ENCODE assay signal across 11 cellular contexts in genomic region chr21:42674351-42674940, GRCh38. TPM values are rescaled to one million over a fixed set of nuclear protein-coding genes. Genes with fewer than 3 reads are reported as not detected.
A peak's percentile ranks its signal among the peaks of the same experiment; 100 is the strongest.
DNase-seq lines count a peak whose midpoint lies in the region; ATAC-seq and TF ChIP-seq lines count a peak whose summit lies in the region.
"Had no signal": no experiment of that assay in that cellular context is flagged by ENCODE, and none has a peak within 500 bp of the region (broad histone marks: within the 10 kb centered on the region; RNA-seq: fewer than 3 reads in every experiment).

No MANE protein-coding gene starts in this region.

- no peak for TF ChIP-seq EP300 in transverse colon (IDR thresholded peaks at IDR 0.05; ENCODE audit: low read depth)

- H3K9me3 ChIP-seq in transverse colon = no peaks in the 10 kb centered on the region

- peak overlapping the region in 1 of 10 donors; percentile 39 for H3K27ac Mint-ChIP-seq in naive thymus-derived CD8-positive, alpha-beta T cell
- H3K27ac Mint-ChIP-seq: activated naive CD4-positive, alpha-beta T cell treated with anti-CD3 and anti-CD28 coated beads for 36 hours had no signal

- peaks cover 15 to 26% (median 22%) of the 10 kb centered on the region in 4 donors for H3K4me1 Mint-ChIP-seq in naive thymus-derived CD8-positive, alpha-beta T cell

- H3K36me3 ChIP-seq in transverse colon = no peaks in the 10 kb centered on the region

- peaks cover 0 to 24% (median 9%) of the 10 kb centered on the region in 4 donors for H3K4me1 ChIP-seq in transverse colon

- no peaks in the 10 kb centered on the region for H3K27me3 ChIP-seq in transverse colon

- no peaks in the 10 kb centered on the region for H3K9me3 Mint-ChIP-seq in naive thymus-derived CD8-positive, alpha-beta T cell
- H3K9me3 Mint-ChIP-seq: activated naive CD4-positive, alpha-beta T cell treated with anti-CD3 and anti-CD28 coated beads for 36 hours had no signal

- H3K36me3 Mint-ChIP-seq in naive thymus-derived CD8-positive, alpha-beta T cell = no peaks in the 10 kb centered on the region

- no peak for ATAC-seq in GM21447 (IDR thresholded peaks at IDR 0.05; ENCODE audit: unreplicated experiment)
- no peak for ATAC-seq in HG03196 (IDR thresholded peaks at IDR 0.05; ENCODE audit: unreplicated experiment)
- no peak for ATAC-seq in naive thymus-derived CD8-positive, alpha-beta T cell

- no peak overlapping the region for H3K4me3 Mint-ChIP-seq in naive thymus-derived CD8-positive, alpha-beta T cell
- H3K4me3 Mint-ChIP-seq: activated naive CD4-positive, alpha-beta T cell treated with anti-CD3 and anti-CD28 coated beads for 36 hours had no signal

- H3K4me3 ChIP-seq in transverse colon = peak overlapping the region in 1 of 4 donors; percentile 5

- H3K27me3 Mint-ChIP-seq in naive thymus-derived CD8-positive, alpha-beta T cell = no peaks in the 10 kb centered on the region

- H3K27ac ChIP-seq in VCaP (peak overlapping the region; percentile 100), transverse colon (peak overlapping the region; percentile 32 to 76 (median 50))

- POLR2A ChIA-PET in naive thymus-derived CD8-positive, alpha-beta T cell (lab: Charles Lee) = no interaction called here

- in situ Hi-C loops in transverse colon (cut with MboI; ENCODE audit: low pct_ligation_motif_present in 1 of 4, low pct_unique_long_range_greater_than_20kb in 1 of 4, low sequenced_read_pairs in 3 of 4) = no loop called here

- intact Hi-C loops in transverse colon (cut with DNase I; ENCODE audit: low total_unique reads) = loop anchor here (5.0 kb wide), 1 partner anchor 53 kb away; no protein-coding TSS in a partner anchor

- DNase-seq in NCI-H146 (lab: John Stamatoyannopoulos, UW) (peak; percentile 25), NCI-H146 treated with DMSO at 0.1 percent for 48 hours (lab: John Stamatoyannopoulos, UW; ENCODE audit: unreplicated experiment) (no peak), islet precursor cell (peak; percentile 82), transverse colon (peak; percentile 44)
- DNase-seq in naive thymus-derived CD8-positive, alpha-beta T cell = no peak
- DNase-seq: activated naive CD4-positive, alpha-beta T cell treated with anti-CD3 and anti-CD28 coated beads for 36 hours; NCI-H226 had no signal

- 47 to 58% methylated on average over 11 to 14 of the region's 14 CpGs for WGBS in transverse colon (ENCODE audit: low coverage in 1 of 2), 2 donors

- TF ChIP-seq CTCF in VCaP (conservative IDR thresholded peaks at IDR 0.05) = no peak; the same call in 1 of the 2 replicates
- no peak for TF ChIP-seq CTCF in transverse colon (IDR thresholded peaks at IDR 0.05)

- TF ChIP-seq POLR2A in transverse colon (IDR thresholded peaks at IDR 0.05) = no peak

RNA-seq across cellular contexts. Expression of gene PDE9A, which starts 21.0 kb away (rescaled TPM):
- 100 to 1,000 TPM in 3 of 4 donors, 10 to 100 TPM in 1; 65.7 to 673 (median 364) TPM for total RNA-seq in transverse colon
- total RNA-seq in naive thymus-derived CD8-positive, alpha-beta T cell = 10 to 100 TPM; 15.7 to 17.1 TPM
- 1 to 10 TPM; 3.6 to 5.1 (median 4.8) TPM for polyA plus RNA-seq in naive thymus-derived CD8-positive, alpha-beta T cell
- total RNA-seq: myocyte had no signal

Comparison
In these comparisons a context has a peak if more than half of its experiments do, and no peak if none do; other contexts are left out.
1. DNase-seq: peak in NCI-H146 (single experiment), islet precursor cell (single experiment) and transverse colon (single experiment); none in NCI-H146 treated with DMSO at 0.1 percent for 48 hours (single experiment) and naive thymus-derived CD8-positive, alpha-beta T cell (0 of 10).